In genomic region chr15:32067115-32067514, GRCh38 we compare ENCODE assay signal across 2 cellular contexts.
A peak's percentile ranks its signal among the peaks of the same experiment; 100 is the strongest.
TF ChIP-seq lines count a peak whose summit lies in the region.

No MANE protein-coding gene starts in this region.

TF ChIP-seq in HepG2, 621 proteins besides CTCF, POLR2A, EP300 and RAD21:
- peak; percentile 98 for TF ChIP-seq ZNF317 (CRISPR knock-in tag; IDR thresholded peaks at IDR 0.05)
- TF ChIP-seq ZBTB38 (CRISPR knock-in tag; IDR thresholded peaks at IDR 0.05), result no peak
TF ChIP-seq in HepG2: peak in this region for 1.

TF ChIP-seq in K562, 482 proteins besides CTCF, POLR2A, EP300 and RAD21:
- TF ChIP-seq CBX3 (IDR thresholded peaks at IDR 0.05; ENCODE audit: borderline replicate concordance in 1 of 2, low read length in 2 of 2) (peak in 1 of 2 experiments; percentile 43; a peak in 1 of 3 replicates), ATF3 (IDR thresholded peaks at IDR 0.05) (no peak), ATF3 (CRISPR knock-in tag; conservative IDR thresholded peaks at IDR 0.05) (no peak), FOXJ3 (CRISPR knock-in tag; IDR thresholded peaks at IDR 0.05) (no peak), TCFL5 (CRISPR knock-in tag; conservative IDR thresholded peaks at IDR 0.05) (no peak), HNRNPUL1 (IDR thresholded peaks at IDR 0.05; ENCODE audit: low read length) (no peak), ARID3A (IDR thresholded peaks at IDR 0.05; ENCODE audit: borderline replicate concordance, low read depth, low read length) (no peak), PATZ1 (CRISPR knock-in tag; IDR thresholded peaks at IDR 0.05; ENCODE audit: borderline replicate concordance) (no peak), THRAP3 (IDR thresholded peaks at IDR 0.05; ENCODE audit: borderline replicate concordance) (no peak), CCAR2 (IDR thresholded peaks at IDR 0.05; ENCODE audit: low read depth, low read length) (no peak), AFF4 (CRISPR knock-in tag; IDR thresholded peaks at IDR 0.05) (no peak), TRIM28 (IDR thresholded peaks at IDR 0.05) (peak; percentile 87), RBFOX2 (IDR thresholded peaks at IDR 0.05; ENCODE audit: low read depth, low read length) (no peak), KDM4B (IDR thresholded peaks at IDR 0.05; ENCODE audit: borderline replicate concordance in 2 of 2, low read depth in 1 of 2) (no peak), CUX1 (CRISPR knock-in tag; IDR thresholded peaks at IDR 0.05) (no peak), BRD9 (IDR thresholded peaks at IDR 0.05; ENCODE audit: low read depth, partially characterized antibody) (no peak), ZHX1 (conservative IDR thresholded peaks at IDR 0.05; ENCODE audit: low read length) (no peak), PREB (CRISPR knock-in tag; IDR thresholded peaks at IDR 0.05) (no peak), ZNF121 (CRISPR knock-in tag; conservative IDR thresholded peaks at IDR 0.05) (no peak), PHF20 (IDR thresholded peaks at IDR 0.05; ENCODE audit: partially characterized antibody) (no peak), OTX1 (CRISPR knock-in tag; IDR thresholded peaks at IDR 0.05) (no peak), DLX4 (CRISPR knock-in tag; IDR thresholded peaks at IDR 0.05) (no peak), CBX5 (IDR thresholded peaks at IDR 0.05; ENCODE audit: borderline replicate concordance, low read depth) (peak; percentile 62; the same call in 1 of the 2 replicates), MCM3 (IDR thresholded peaks at IDR 0.05) (no peak), NCOA4 (IDR thresholded peaks at IDR 0.05; ENCODE audit: partially characterized antibody) (no peak), CCNT2 (IDR thresholded peaks at IDR 0.05; ENCODE audit: borderline replicate concordance, extremely low read depth, insufficient read length, low read depth, low read length) (no peak)
